In genomic region chr10:29756476-29756875, GRCh38 we compare ENCODE assay signal across 24 cellular contexts.
"Had no signal": no experiment of that assay in that cellular context is flagged by ENCODE, and none has a peak within 500 bp of the region (broad histone marks: within the 10 kb centered on the region; RNA-seq: fewer than 3 reads in every experiment).

No MANE protein-coding gene starts in this region.

- H3K4me3 ChIP-seq: Peyer's patch, SJSA1 had no signal

- H3K27me3 ChIP-seq: Peyer's patch, SJSA1 had no signal

- H3K9me3 ChIP-seq: Peyer's patch, SJSA1 had no signal

- DNase-seq: activated CD4-positive, alpha-beta T cell treated with anti-CD3 and anti-CD28 coated beads for 4 hours; activated CD4-positive, alpha-beta T cell treated with anti-CD3 and anti-CD28 coated beads, Interleukin-2, amount 50 U/mL, for 4 hours; activated CD8-positive, alpha-beta memory T cell treated with anti-CD3 and anti-CD28 coated beads, Interleukin-2, amount 50 U/mL, for 48 hours; activated CD8-positive, alpha-beta T cell treated with anti-CD3 and anti-CD28 coated beads, Interleukin-2, amount 10 ng/mL, durations not matched to agents 7 days and 5 days; activated effector memory CD4-positive, alpha-beta T cell treated with Interleukin-2 at 50 U/mL for 16 hours; activated naive CD4-positive, alpha-beta T cell; activated T-cell treated with anti-CD3 and anti-CD28 coated beads, Interleukin-2, amount 50 U/mL, for 1 hour; amygdala; Karpas-422; MM.1S; NCI-H1105; NCI-H1436; NCI-H187 treated with DMSO at 0.1 percent for 48 hours; NCI-H2081 treated with DMSO at 0.1 percent for 48 hours; NCI-H446; NCI-H524; NCI-H82; Peyer's patch; SHP77; T-helper 2 cell; T1000 had no signal

- H3K27ac ChIP-seq: Peyer's patch, RWPE1, SJSA1 had no signal

- ATAC-seq: activated CD4-positive, CD25-positive, alpha-beta regulatory T cell treated with anti-CD3 and anti-CD28 coated beads, Interleukin-2, amount 50 U/mL, for 24 hours; activated CD8-positive, alpha-beta T cell treated with anti-CD3 and anti-CD28 coated beads, Interleukin-2, amount 10 ng/mL, durations not matched to agents 7 days and 5 days had no signal

- H3K36me3 ChIP-seq: Peyer's patch, SJSA1 had no signal
